In genomic region chr1:200857804-200858203, GRCh38 we compare ENCODE assay signal across 2 cellular contexts.
TF ChIP-seq lines count a peak whose summit lies in the region.

No MANE protein-coding gene starts in this region.

TF ChIP-seq in IMR-90, 13 proteins besides CTCF, POLR2A, EP300 and RAD21:
- no peak for TF ChIP-seq RCOR1 (IDR thresholded peaks at IDR 0.05; ENCODE audit: insufficient replicate concordance, low read length)
- no peak for TF ChIP-seq SMC3 (IDR thresholded peaks at IDR 0.05; ENCODE audit: low read depth, low read length)
- no peak for TF ChIP-seq MXI1 (IDR thresholded peaks at IDR 0.05; ENCODE audit: borderline replicate concordance, low read depth, low read length)
- TF ChIP-seq BHLHE40 (IDR thresholded peaks at IDR 0.05; ENCODE audit: low read depth, low read length), result no peak
- no peak for TF ChIP-seq NFE2L2 (IDR thresholded peaks at IDR 0.05; ENCODE audit: low read depth, low read length)
- no peak for TF ChIP-seq MAZ (IDR thresholded peaks at IDR 0.05; ENCODE audit: borderline replicate concordance, low read depth, low read length)
- TF ChIP-seq, protein P1, sequence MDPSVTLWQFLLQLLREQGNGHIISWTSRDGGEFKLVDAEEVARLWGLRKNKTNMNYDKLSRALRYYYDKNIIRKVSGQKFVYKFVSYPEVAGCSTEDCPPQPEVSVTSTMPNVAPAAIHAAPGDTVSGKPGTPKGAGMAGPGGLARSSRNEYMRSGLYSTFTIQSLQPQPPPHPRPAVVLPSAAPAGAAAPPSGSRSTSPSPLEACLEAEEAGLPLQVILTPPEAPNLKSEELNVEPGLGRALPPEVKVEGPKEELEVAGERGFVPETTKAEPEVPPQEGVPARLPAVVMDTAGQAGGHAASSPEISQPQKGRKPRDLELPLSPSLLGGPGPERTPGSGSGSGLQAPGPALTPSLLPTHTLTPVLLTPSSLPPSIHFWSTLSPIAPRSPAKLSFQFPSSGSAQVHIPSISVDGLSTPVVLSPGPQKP (IDR thresholded peaks at IDR 0.05; ENCODE audit: borderline replicate concordance, low read depth, low read length), result no peak
- no peak for TF ChIP-seq CHD1 (IDR thresholded peaks at IDR 0.05; ENCODE audit: low read depth, low read length)
- TF ChIP-seq CEBPB (IDR thresholded peaks at IDR 0.05; ENCODE audit: low read depth, low read length), result no peak
- no peak for TF ChIP-seq RFX5 (IDR thresholded peaks at IDR 0.05; ENCODE audit: low read depth, low read length)
- TF ChIP-seq FOS (IDR thresholded peaks at IDR 0.05; ENCODE audit: low read depth, low read length), result no peak
- TF ChIP-seq USF2 (IDR thresholded peaks at IDR 0.05; ENCODE audit: low read depth, low read length), result no peak
- no peak for TF ChIP-seq MAFK (IDR thresholded peaks at IDR 0.05; ENCODE audit: low read depth, low read length)

TF ChIP-seq in SK-N-SH treated with all-trans-retinoic acid at 6 μM for 48 hours, 23 proteins besides CTCF, POLR2A, EP300 and RAD21:
- TF ChIP-seq ZFP3 (CRISPR knock-in tag; IDR thresholded peaks at IDR 0.05), result no peak
TF ChIP-seq in SK-N-SH treated with all-trans-retinoic acid at 6 μM for 48 hours: peak in this region for 0.
